ENCODE assay signal across 16 cellular contexts in genomic region chrX:964831-965416, GRCh38.
DNase-seq lines count a peak whose midpoint lies in the region; ATAC-seq and TF ChIP-seq lines count a peak whose summit lies in the region.
"Had no signal": no experiment of that assay in that cellular context is flagged by ENCODE, and none has a peak within 500 bp of the region (broad histone marks: within the 10 kb centered on the region; RNA-seq: fewer than 3 reads in every experiment).

No MANE protein-coding gene starts in this region.

- H3K79me2 ChIP-seq in ACC112 (ENCODE audit: control insufficient read depth, insufficient read depth, low read length, unreplicated experiment) (no peaks in the 10 kb centered on the region), Karpas-422 (ENCODE audit: low read length) (no peaks in the 10 kb centered on the region), SK-N-SH (ENCODE audit: insufficient read depth) (no peaks in the 10 kb centered on the region)

- H3K4me1 ChIP-seq in ACC112 (ENCODE audit: control insufficient read depth, insufficient read depth, low read length, unreplicated experiment) (no peaks in the 10 kb centered on the region), Karpas-422 (ENCODE audit: low read length) (no peaks in the 10 kb centered on the region), SK-N-SH (ENCODE audit: control insufficient read depth in 1 of 2, insufficient read depth in 2 of 2, low read depth in 1 of 2, low read length in 1 of 2) (no peaks in the 10 kb centered on the region)
- H3K4me1 ChIP-seq: foreskin keratinocyte had no signal

- H3K36me3 Mint-ChIP-seq in immature natural killer cell, result no peaks in the 10 kb centered on the region

- H3K4me2 ChIP-seq in Karpas-422 (ENCODE audit: low read depth, low read length, poor library complexity, severe bottlenecking) (no peak overlapping the region), SK-N-SH (no peak overlapping the region; the same call in 1 of the 2 replicates)

- POLR2A ChIA-PET in SK-N-SH (lab: Yijun Ruan, JAX), result no interaction called here

- TF ChIP-seq CTCF in SK-N-SH (IDR thresholded peaks at IDR 0.05), result no peak

- no peaks in the 10 kb centered on the region for H3F3A ChIP-seq in SK-N-SH (replicated peaks; ENCODE audit: insufficient read depth)

- peak overlapping the region; percentile 62 to 91 (median 73) for H3K27ac Mint-ChIP-seq in immature natural killer cell

- TF ChIP-seq RAD21 in SK-N-SH (IDR thresholded peaks at IDR 0.05; ENCODE audit: low read length), result no peak

- peaks cover 10% of the 10 kb centered on the region for H3K27me3 ChIP-seq in ACC112 (ENCODE audit: insufficient read depth, low read length)
- no peaks in the 10 kb centered on the region for H3K27me3 ChIP-seq in Karpas-422 (ENCODE audit: low read length)
- no peaks in the 10 kb centered on the region; the same call in 1 of the 2 replicates for H3K27me3 ChIP-seq in SK-N-SH (ENCODE audit: insufficient read depth)
- H3K27me3 ChIP-seq: foreskin keratinocyte, ovary had no signal

- no peak overlapping the region for H2AFZ ChIP-seq in ACC112 (ENCODE audit: low read length, unreplicated experiment)
- no peak overlapping the region for H2AFZ ChIP-seq in Karpas-422 (ENCODE audit: low read length)
- H2AFZ ChIP-seq in SK-N-SH (ENCODE audit: low read depth), result no peak overlapping the region

- H3K9me2 ChIP-seq in Karpas-422 (replicated peaks; ENCODE audit: insufficient read depth, low read length) (no peaks in the 10 kb centered on the region), SK-N-SH (no peaks in the 10 kb centered on the region)

- peak; percentile 59 for ATAC-seq in HG03097 (IDR thresholded peaks at IDR 0.05; ENCODE audit: low FRiP score, unreplicated experiment)
- ATAC-seq in HG03039 (IDR thresholded peaks at IDR 0.05; ENCODE audit: unreplicated experiment), result no peak
- ATAC-seq: foreskin keratinocyte had no signal

- H3K9me3 Mint-ChIP-seq in immature natural killer cell, result no peaks in the 10 kb centered on the region

- DNase-seq in ELF-1 (ENCODE audit: low read depth, low spot score), result peak; percentile 30
- peak in 2 of 3 donors; percentile 2 to 19 for DNase-seq in immature natural killer cell
- DNase-seq in Karpas-422, result no peak
- no peak for DNase-seq in NCI-H446 treated with DMSO at 0.1 percent for 48 hours (lab: John Stamatoyannopoulos, UW)
- DNase-seq in SK-N-SH, result no peak
- DNase-seq: AML-193; central memory CD4-positive, alpha-beta T cell; DMS79; foreskin keratinocyte; mammary epithelial cell; NCI-H1436; ovary had no signal

- H3K27me3 Mint-ChIP-seq in immature natural killer cell (ENCODE audit: low read depth in 3 of 3), result peaks cover 2 to 10% (median 6%) of the 10 kb centered on the region in 3 donors

- CTCF ChIA-PET in SK-N-SH (lab: Yijun Ruan, JAX), result no interaction called here

- H4K20me1 ChIP-seq in Karpas-422 (ENCODE audit: insufficient read depth, low read depth, low read length) (no peaks in the 10 kb centered on the region), SK-N-SH (ENCODE audit: insufficient read depth) (no peaks in the 10 kb centered on the region)

- no peaks in the 10 kb centered on the region for H3K36me3 ChIP-seq in ACC112 (ENCODE audit: insufficient read depth, low read length)
- no peaks in the 10 kb centered on the region for H3K36me3 ChIP-seq in Karpas-422 (ENCODE audit: insufficient read depth, low read length)
- H3K36me3 ChIP-seq in SK-N-SH (replicated peaks in 1 of 2; ENCODE audit: control insufficient read depth in 1 of 2, insufficient read depth in 2 of 2, low read length in 1 of 2), result no peaks in the 10 kb centered on the region
- H3K36me3 ChIP-seq: ovary had no signal

- H3K27ac ChIP-seq in ACC112 (ENCODE audit: low read depth, low read length) (no peak overlapping the region), Karpas-422 (ENCODE audit: low read length) (no peak overlapping the region), SK-N-SH (ENCODE audit: low read depth in 2 of 2, low read length in 1 of 2) (no peak overlapping the region)
- H3K27ac ChIP-seq: foreskin keratinocyte, ovary, skin epidermis had no signal

- no peak for TF ChIP-seq EP300 in SK-N-SH (IDR thresholded peaks at IDR 0.05; ENCODE audit: borderline replicate concordance in 1 of 2, low read depth in 1 of 2, low read length in 1 of 2)

- H3K4me3 Mint-ChIP-seq in immature natural killer cell, result peak overlapping the region; percentile 81 to 90 (median 82)

- H3K4me3 ChIP-seq in ACC112 (ENCODE audit: low read depth, low read length) (peak overlapping the region; percentile 25; the same call in 1 of the 2 replicates), Karpas-422 (ENCODE audit: low read length) (no peak overlapping the region), SK-N-SH (ENCODE audit: low read depth in 2 of 2, low read length in 1 of 2) (0 out of 4 replicates have a peak overlapping the region, but pooled peaks of 1 of the 2 experiments have one; percentile 8)
- H3K4me3 ChIP-seq: ovary, skin epidermis had no signal

- H3K9me3 ChIP-seq in Karpas-422 (ENCODE audit: low read length) (no peaks in the 10 kb centered on the region), SK-N-SH (no peaks in the 10 kb centered on the region)
- H3K9me3 ChIP-seq: ovary had no signal

- H3K9ac ChIP-seq in Karpas-422 (ENCODE audit: low read length), result no peak overlapping the region
- H3K9ac ChIP-seq in SK-N-SH, result no peak overlapping the region

- peaks cover 12 to 14% of the 10 kb centered on the region in 2 donors for H3K4me1 Mint-ChIP-seq in immature natural killer cell

- 13% methylated on average over 10 of the region's 10 CpGs for WGBS in SK-N-SH (ENCODE audit: low lambda C conversion rate)

TF ChIP-seq in SK-N-SH, 30 proteins besides CTCF, POLR2A, EP300 and RAD21:
- TF ChIP-seq RCOR1 (IDR thresholded peaks at IDR 0.05; ENCODE audit: low read length) (no peak), FOXM1 (IDR thresholded peaks at IDR 0.05; ENCODE audit: low read depth) (no peak), YY1 (IDR thresholded peaks at IDR 0.05; ENCODE audit: low read depth) (no peak), TCF12 (IDR thresholded peaks at IDR 0.05) (no peak), ELF1 (IDR thresholded peaks at IDR 0.05) (no peak), SMC3 (IDR thresholded peaks at IDR 0.05; ENCODE audit: low read depth, low read length) (no peak)

Comparison
In these comparisons a context has a peak if more than half of its experiments do, and no peak if none do; other contexts are left out.
1. DNase-seq: peak in ELF-1 (single experiment) and immature natural killer cell (2 of 3); none in Karpas-422 (single experiment), NCI-H446 treated with DMSO at 0.1 percent for 48 hours (single experiment) and SK-N-SH (single experiment).